Comparison of ENCODE assay signal across 2 cellular contexts in genomic region chr3:64111872-64112271, GRCh38.
TF ChIP-seq lines count a peak whose summit lies in the region.

No MANE protein-coding gene starts in this region.

TF ChIP-seq in SK-N-SH, 30 proteins besides CTCF, POLR2A, EP300 and RAD21 (continued from another document):
- no peak for TF ChIP-seq USF1 (IDR thresholded peaks at IDR 0.05; ENCODE audit: borderline replicate concordance, low read depth)

TF ChIP-seq in SK-N-SH treated with all-trans-retinoic acid at 6 μM for 48 hours, 23 proteins besides CTCF, POLR2A, EP300 and RAD21 (continued from another document):
- TF ChIP-seq CSRNP3 (CRISPR knock-in tag; IDR thresholded peaks at IDR 0.05) (no peak), TOX (CRISPR knock-in tag; IDR thresholded peaks at IDR 0.05; ENCODE audit: borderline replicate concordance) (no peak), ZNF8 (CRISPR knock-in tag; IDR thresholded peaks at IDR 0.05) (no peak), TCF4 (CRISPR knock-in tag; IDR thresholded peaks at IDR 0.05; ENCODE audit: borderline replicate concordance) (no peak), BACH2 (CRISPR knock-in tag; IDR thresholded peaks at IDR 0.05; ENCODE audit: borderline replicate concordance) (no peak), ZNF565 (CRISPR knock-in tag; conservative IDR thresholded peaks at IDR 0.05; ENCODE audit: low read depth) (no peak), CREB5 (CRISPR knock-in tag; IDR thresholded peaks at IDR 0.05; ENCODE audit: low read depth) (no peak), CSDC2 (CRISPR knock-in tag; IDR thresholded peaks at IDR 0.05) (no peak), RARB (CRISPR knock-in tag; IDR thresholded peaks at IDR 0.05) (no peak), ZNF70 (CRISPR knock-in tag; IDR thresholded peaks at IDR 0.05) (no peak), ARNTL (CRISPR knock-in tag; IDR thresholded peaks at IDR 0.05; ENCODE audit: borderline replicate concordance, low read depth) (no peak), ISL1 (CRISPR knock-in tag; IDR thresholded peaks at IDR 0.05) (no peak), ESRRG (CRISPR knock-in tag; IDR thresholded peaks at IDR 0.05) (no peak), PPARA (CRISPR knock-in tag; IDR thresholded peaks at IDR 0.05; ENCODE audit: borderline replicate concordance) (no peak), OSR1 (CRISPR knock-in tag; IDR thresholded peaks at IDR 0.05) (no peak), ZFP3 (CRISPR knock-in tag; IDR thresholded peaks at IDR 0.05) (no peak), ZFP30 (CRISPR knock-in tag; IDR thresholded peaks at IDR 0.05) (no peak), SNAI2 (CRISPR knock-in tag; IDR thresholded peaks at IDR 0.05) (no peak), GLIS3 (CRISPR knock-in tag; IDR thresholded peaks at IDR 0.05) (no peak)
